2 cellular contexts compared by ENCODE assay signal in the genomic region with DNA sequence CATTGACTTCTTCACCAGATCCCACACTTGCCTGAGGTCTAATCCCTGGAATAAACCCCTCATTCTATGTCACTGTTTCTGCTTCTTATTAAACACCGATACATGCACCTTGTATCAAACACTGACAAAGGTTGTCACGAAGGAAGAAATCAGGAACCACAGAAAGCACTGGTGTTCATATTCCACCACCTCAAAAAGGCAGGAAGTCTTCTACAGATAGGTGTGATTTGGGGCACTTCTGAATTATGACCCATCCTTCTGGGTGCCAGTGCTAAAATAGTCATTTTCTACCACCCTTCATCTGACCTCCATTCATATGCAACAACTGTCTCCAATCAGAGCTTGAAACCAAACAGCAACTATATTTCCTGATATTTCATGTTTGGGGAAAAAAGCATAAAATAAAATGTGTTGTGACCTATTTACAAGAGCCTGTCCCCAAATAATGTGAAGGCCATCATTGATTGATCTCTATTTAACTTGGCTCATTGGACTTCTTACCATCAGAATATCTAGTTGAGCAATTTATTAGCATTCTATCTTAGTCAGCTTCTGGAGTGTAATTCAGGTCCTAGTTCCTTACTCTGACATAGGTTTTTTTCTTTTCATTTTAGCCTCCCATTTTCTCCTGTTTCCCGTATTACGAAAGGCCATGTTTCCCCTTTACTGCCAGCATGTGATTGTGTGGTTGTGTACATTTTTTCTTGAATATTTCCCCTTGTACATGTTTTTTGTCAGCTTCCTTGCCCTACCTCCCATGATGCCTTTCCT.
A peak's percentile ranks its signal among the peaks of the same experiment; 100 is the strongest.
TF ChIP-seq lines count a peak whose summit lies in the region.

No MANE protein-coding gene starts in this region.

TF ChIP-seq in liver, 16 proteins besides CTCF, POLR2A, EP300 and RAD21:
- TF ChIP-seq ZBTB33 (IDR thresholded peaks at IDR 0.05) (peak; percentile 41), EGR1 (IDR thresholded peaks at IDR 0.05; ENCODE audit: low read depth in 2 of 2) (peak in 1 of 2 donors; percentile 14), REST (IDR thresholded peaks at IDR 0.05) (peak; percentile 48), ATF3 (IDR thresholded peaks at IDR 0.05) (peak; percentile 27), YY1 (IDR thresholded peaks at IDR 0.05) (no peak), FOXA2 (IDR thresholded peaks at IDR 0.05) (peak; percentile 78), JUND (IDR thresholded peaks at IDR 0.05) (peak; percentile 37 to 77), GABPA (IDR thresholded peaks at IDR 0.05 in 1 of 2, conservative IDR thresholded peaks at IDR 0.05 in 1 of 2) (no peak), TAF1 (conservative IDR thresholded peaks at IDR 0.05) (no peak), HNF4G (IDR thresholded peaks at IDR 0.05) (peak; percentile 17), RXRA (IDR thresholded peaks at IDR 0.05) (peak; percentile 71 to 74), SP1 (IDR thresholded peaks at IDR 0.05) (peak; percentile 63), FOXA1 (IDR thresholded peaks at IDR 0.05) (no peak), HNF4A (conservative IDR thresholded peaks at IDR 0.05) (peak; percentile 59 to 73), NR2F2 (IDR thresholded peaks at IDR 0.05) (no peak)
- TF ChIP-seq, protein P1, sequence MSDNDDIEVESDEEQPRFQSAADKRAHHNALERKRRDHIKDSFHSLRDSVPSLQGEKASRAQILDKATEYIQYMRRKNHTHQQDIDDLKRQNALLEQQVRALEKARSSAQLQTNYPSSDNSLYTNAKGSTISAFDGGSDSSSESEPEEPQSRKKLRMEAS (IDR thresholded peaks at IDR 0.05), result peak; percentile 45

TF ChIP-seq in HepG2, 621 proteins besides CTCF, POLR2A, EP300 and RAD21:
- TF ChIP-seq IRX3 (CRISPR knock-in tag; IDR thresholded peaks at IDR 0.05; ENCODE audit: borderline replicate concordance, low read depth), result no peak
- no peak for TF ChIP-seq ZC3H4 (CRISPR knock-in tag; IDR thresholded peaks at IDR 0.05; ENCODE audit: borderline replicate concordance)
- TF ChIP-seq ELF1 (CRISPR knock-in tag; IDR thresholded peaks at IDR 0.05), result no peak
- TF ChIP-seq GATA4 (IDR thresholded peaks at IDR 0.05; ENCODE audit: borderline replicate concordance, low read depth), result no peak
- TF ChIP-seq SYNCRIP (IDR thresholded peaks at IDR 0.05; ENCODE audit: insufficient read depth, low read depth, low read length), result no peak
- TF ChIP-seq CREB1 (IDR thresholded peaks at IDR 0.05), result no peak
- no peak for TF ChIP-seq CREB1 (CRISPR knock-in tag; IDR thresholded peaks at IDR 0.05)
- TF ChIP-seq YEATS2 (CRISPR knock-in tag; IDR thresholded peaks at IDR 0.05; ENCODE audit: borderline replicate concordance), result no peak
- TF ChIP-seq ZBTB37 (CRISPR knock-in tag; IDR thresholded peaks at IDR 0.05), result no peak
- no peak for TF ChIP-seq MBD4 (IDR thresholded peaks at IDR 0.05; ENCODE audit: borderline replicate concordance, low read length)
